Comparison of ENCODE assay signal across 32 cellular contexts in the genomic region with DNA sequence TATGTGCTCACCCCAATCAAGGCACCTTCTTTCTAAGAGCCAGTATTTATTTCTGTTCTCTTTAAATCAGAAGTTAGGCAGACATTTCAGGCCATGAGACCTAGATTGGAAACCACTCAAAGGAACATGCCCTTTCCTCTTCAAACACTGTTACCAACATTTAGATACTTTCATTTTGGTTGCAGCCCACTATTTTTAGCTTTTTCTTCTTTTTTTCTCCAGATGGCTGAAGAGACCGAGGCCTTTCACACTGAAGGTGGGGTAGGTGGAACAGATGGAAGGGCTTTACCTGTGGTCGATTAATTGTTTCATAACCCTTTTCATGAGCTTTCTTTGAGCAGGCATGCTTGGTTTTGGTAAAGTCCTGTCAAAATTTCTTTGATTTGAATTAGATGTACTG. TPM values are rescaled to one million over a fixed set of nuclear protein-coding genes. Genes with fewer than 3 reads are reported as not detected.
A peak's percentile ranks its signal among the peaks of the same experiment; 100 is the strongest.
DNase-seq lines count a peak whose midpoint lies in the region; ATAC-seq and FAIRE-seq lines count a peak whose summit lies in the region.
"Had no signal": no experiment of that assay in that cellular context is flagged by ENCODE, and none has a peak within 500 bp of the region (broad histone marks: within the 10 kb centered on the region; RNA-seq: fewer than 3 reads in every experiment).

No MANE protein-coding gene starts in this region.

- peaks cover 11% of the 10 kb centered on the region for H3K4me1 Mint-ChIP-seq in T-helper 1 cell treated with Interleukin-12 subunit alpha and Interleukin-12 subunit beta and Interleukin-4 antibody, amounts not matched to agents 30 μg/mL and 1 μg/mL, for 36 hours (ENCODE audit: low read depth)
- H3K4me1 Mint-ChIP-seq in IgD-negative memory B cell = peaks cover 2 to 10% (median 5%) of the 10 kb centered on the region in 3 donors
- peaks cover 8 to 38% of the 10 kb centered on the region in 2 donors for H3K4me1 Mint-ChIP-seq in stimulated activated naive B cell treated with anti-CD40 and anti-IgM and Interleukin-4, amounts not matched to agents 10 μg/mL and 1 μg/mL and 100 μg/mL, for 72 hours

- H3K27me3 Mint-ChIP-seq in T-helper 1 cell treated with Interleukin-12 subunit alpha and Interleukin-12 subunit beta and Interleukin-4 antibody, amounts not matched to agents 30 μg/mL and 1 μg/mL, for 36 hours (ENCODE audit: low read depth) = peaks cover 85% of the 10 kb centered on the region
- peaks cover 18% of the 10 kb centered on the region for H3K27me3 Mint-ChIP-seq in IgD-negative memory B cell
- H3K27me3 Mint-ChIP-seq in stimulated activated naive B cell treated with anti-CD40 and anti-IgM and Interleukin-4, amounts not matched to agents 10 μg/mL and 1 μg/mL and 100 μg/mL, for 72 hours = peaks cover 0 to 12% of the 10 kb centered on the region in 2 donors

- peak; percentile 89 for FAIRE-seq in GM19239 (lab: Jason Lieb, UNC)
- FAIRE-seq: frontal cortex, HTR-8/SVneo, TTC549 had no signal

- no peak overlapping the region for H3K27ac Mint-ChIP-seq in T-helper 1 cell treated with Interleukin-12 subunit alpha and Interleukin-12 subunit beta and Interleukin-4 antibody, amounts not matched to agents 30 μg/mL and 1 μg/mL, for 36 hours
- no peak overlapping the region for H3K27ac Mint-ChIP-seq in IgD-negative memory B cell
- H3K27ac Mint-ChIP-seq in stimulated activated naive B cell treated with anti-CD40 and anti-IgM and Interleukin-4, amounts not matched to agents 10 μg/mL and 1 μg/mL and 100 μg/mL, for 72 hours = no peak overlapping the region
- H3K27ac Mint-ChIP-seq: activated CD8-positive, alpha-beta T cell treated with anti-CD3 and anti-CD28 coated beads for 36 hours had no signal

- peak; percentile 55 to 81 for ATAC-seq in stimulated activated naive B cell treated with anti-CD40 and anti-IgM and Interleukin-4, amounts not matched to agents 10 μg/mL and 1 μg/mL and 100 μg/mL, for 72 hours (replicated peaks)
- no peak for ATAC-seq in GM18517 (IDR thresholded peaks at IDR 0.05; ENCODE audit: unreplicated experiment)
- no peak for ATAC-seq in GM19452 (IDR thresholded peaks at IDR 0.05; ENCODE audit: unreplicated experiment)
- ATAC-seq in esophagus mucosa = no peak
- ATAC-seq: activated CD4-positive, CD25-positive, alpha-beta regulatory T cell treated with anti-CD3 and anti-CD28 coated beads, Interleukin-2, amount 50 U/mL, for 24 hours; activated CD8-positive, alpha-beta T cell treated with anti-CD3 and anti-CD28 coated beads for 36 hours had no signal

- H3K9me3 Mint-ChIP-seq in T-helper 1 cell treated with Interleukin-12 subunit alpha and Interleukin-12 subunit beta and Interleukin-4 antibody, amounts not matched to agents 30 μg/mL and 1 μg/mL, for 36 hours = peaks cover 17% of the 10 kb centered on the region
- H3K9me3 Mint-ChIP-seq in IgD-negative memory B cell = no peaks in the 10 kb centered on the region
- peaks cover 0 to 12% of the 10 kb centered on the region in 2 donors for H3K9me3 Mint-ChIP-seq in stimulated activated naive B cell treated with anti-CD40 and anti-IgM and Interleukin-4, amounts not matched to agents 10 μg/mL and 1 μg/mL and 100 μg/mL, for 72 hours

- peak overlapping the region; percentile 23 for H3K4me3 Mint-ChIP-seq in T-helper 1 cell treated with Interleukin-12 subunit alpha and Interleukin-12 subunit beta and Interleukin-4 antibody, amounts not matched to agents 30 μg/mL and 1 μg/mL, for 36 hours
- peak overlapping the region in 3 of 4 donors; percentile 24 to 58 (median 46) for H3K4me3 Mint-ChIP-seq in IgD-negative memory B cell
- H3K4me3 Mint-ChIP-seq in stimulated activated naive B cell treated with anti-CD40 and anti-IgM and Interleukin-4, amounts not matched to agents 10 μg/mL and 1 μg/mL and 100 μg/mL, for 72 hours = peak overlapping the region; percentile 39 to 62
- H3K4me3 Mint-ChIP-seq: activated CD8-positive, alpha-beta T cell treated with anti-CD3 and anti-CD28 coated beads for 36 hours had no signal

- DNase-seq in T-helper 1 cell (no peak), GM19239 (ENCODE audit: insufficient read length, low spot score) (no peak)
- DNase-seq in stimulated activated naive B cell treated with anti-CD40 and anti-IgM and Interleukin-4, amounts not matched to agents 10 μg/mL and 1 μg/mL and 100 μg/mL, for 72 hours = no peak
- DNase-seq: 8988T; activated CD8-positive, alpha-beta T cell treated with anti-CD3 and anti-CD28 coated beads for 36 hours; activated effector memory CD4-positive, alpha-beta T cell treated with anti-CD3 and anti-CD28 coated beads, Interleukin-2, amount 50 U/mL, for 16 hours; activated T-cell treated with anti-CD3 and anti-CD28 coated beads for 4 hours; CD4-positive, alpha-beta memory T cell; central memory CD4-positive, alpha-beta T cell; KBM-7; mesendoderm; NCI-H1417 treated with DMSO at 0.1 percent for 48 hours; NCI-H2081 treated with DMSO at 0.1 percent for 48 hours; NCI-H774; sigmoid colon; stimulated activated CD4-positive, alpha-beta T cell treated with anti-CD3 and anti-CD28 coated beads, Interleukin-4, amount 100 ng/mL, for 24 hours; stimulated activated naive CD4-positive, alpha-beta T cell had no signal

- peaks cover 5% of the 10 kb centered on the region for H3K36me3 Mint-ChIP-seq in T-helper 1 cell treated with Interleukin-12 subunit alpha and Interleukin-12 subunit beta and Interleukin-4 antibody, amounts not matched to agents 30 μg/mL and 1 μg/mL, for 36 hours (ENCODE audit: low read depth)
- H3K36me3 Mint-ChIP-seq in IgD-negative memory B cell = peaks cover 4% of the 10 kb centered on the region
- H3K36me3 Mint-ChIP-seq in stimulated activated naive B cell treated with anti-CD40 and anti-IgM and Interleukin-4, amounts not matched to agents 10 μg/mL and 1 μg/mL and 100 μg/mL, for 72 hours = peaks cover 3 to 10% of the 10 kb centered on the region in 2 donors
- H3K36me3 Mint-ChIP-seq: CD4-positive, alpha-beta memory T cell had no signal

RNA-seq across cellular contexts. Expression of gene LZTFL1, which starts 10.9 kb away (rescaled TPM):
- 13.9 TPM for polyA plus RNA-seq in IgD-negative memory B cell
- 7.0 TPM for total RNA-seq in esophagus mucosa

RNA-seq across cellular contexts. Expression of gene CCR9, which starts 33.5 kb away (rescaled TPM):
- 6.3 TPM for polyA plus RNA-seq in IgD-negative memory B cell
- not detected for total RNA-seq in esophagus mucosa
- total RNA-seq: myocyte; sigmoid colon; SK-MEL-5; suprapubic skin; T-helper 1 cell treated with Interleukin-12 subunit alpha and Interleukin-12 subunit beta and Interleukin-4 antibody, amounts not matched to agents 30 ng/mL and 1 ng/mL, for 36 hours; ureter had no signal
- polyA plus RNA-seq: esophagus had no signal

RNA-seq across cellular contexts. Expression of gene SLC6A20, which starts 56.5 kb away (rescaled TPM):
- polyA plus RNA-seq in IgD-negative memory B cell = 0.69 TPM
- total RNA-seq in esophagus mucosa = 0.16 TPM
- total RNA-seq: activated CD8-positive, alpha-beta T cell treated with anti-CD3 and anti-CD28 coated beads for 36 hours; CD4-positive, alpha-beta memory T cell; myocyte; SK-MEL-5; T-helper 1 cell treated with Interleukin-12 subunit alpha and Interleukin-12 subunit beta and Interleukin-4 antibody, amounts not matched to agents 30 ng/mL and 1 ng/mL, for 36 hours; ureter had no signal

Comparison
In these comparisons a context has a peak if more than half of its experiments do, and no peak if none do; other contexts are left out.
1. ATAC-seq: peak in stimulated activated naive B cell treated with anti-CD40 and anti-IgM and Interleukin-4, amounts not matched to agents 10 μg/mL and 1 μg/mL and 100 μg/mL, for 72 hours (2 of 2); none in GM18517 (single experiment), GM19452 (single experiment) and esophagus mucosa (single experiment).
2. Peak in every context shown above with its lines, with median percentiles within 50 percentile points of each other: H3K4me3 Mint-ChIP-seq.